In the genomic region with DNA sequence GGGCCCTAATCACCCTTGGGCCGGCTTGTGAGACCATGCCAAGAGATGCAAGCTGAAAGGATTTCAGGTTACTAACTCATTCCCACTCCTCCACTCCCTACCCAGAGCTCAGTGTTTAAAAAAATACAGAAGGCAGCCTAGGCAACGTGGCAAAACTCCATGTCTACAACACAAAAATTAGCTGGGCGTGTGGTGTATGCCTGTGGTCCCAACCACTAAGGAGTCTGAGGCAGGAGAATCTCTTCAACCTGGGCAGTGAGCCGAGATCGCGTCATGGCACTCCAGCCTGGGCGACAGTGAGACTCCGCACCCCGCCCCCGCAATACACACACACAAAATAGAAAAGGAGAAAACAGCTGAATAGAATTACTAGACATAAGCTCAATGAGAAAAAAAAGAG, we compare ENCODE assay signal across 11 cellular contexts. TPM values are rescaled to one million over a fixed set of nuclear protein-coding genes. Genes with fewer than 3 reads are reported as not detected.
DNase-seq lines count a peak whose midpoint lies in the region; ATAC-seq and TF ChIP-seq lines count a peak whose summit lies in the region.
"Had no signal": no experiment of that assay in that cellular context is flagged by ENCODE, and none has a peak within 500 bp of the region (broad histone marks: within the 10 kb centered on the region; RNA-seq: fewer than 3 reads in every experiment).

No MANE protein-coding gene starts in this region.

- no peaks in the 10 kb centered on the region for H3K27me3 Mint-ChIP-seq in activated T-cell treated with anti-CD3 and anti-CD28 coated beads, Interleukin-2, amount 50 U/mL, for 4 hours (ENCODE audit: low read depth)
- H3K27me3 Mint-ChIP-seq: activated naive CD8-positive, alpha-beta T cell had no signal

- H3K23ac ChIP-seq in mesenchymal stem cell (ENCODE audit: low read length in 2 of 2) = no peak overlapping the region

- no peak for TF ChIP-seq EP300 in suprapubic skin (IDR thresholded peaks at IDR 0.05)

- H3K36me3 ChIP-seq in MG63 = peaks cover 84% of the 10 kb centered on the region
- H3K36me3 ChIP-seq in colonic mucosa = no peaks in the 10 kb centered on the region
- H3K36me3 ChIP-seq in mesenchymal stem cell (ENCODE audit: control insufficient read depth in 1 of 2, insufficient read depth in 2 of 2, low read depth in 1 of 2, low read length in 2 of 2) = peaks cover 26 to 48% of the 10 kb centered on the region in 2 experiments
- H3K36me3 ChIP-seq in suprapubic skin = peaks cover 36% of the 10 kb centered on the region

- H3K14ac ChIP-seq in mesenchymal stem cell (ENCODE audit: low read length in 2 of 2) = no peak overlapping the region

- H3K36me3 Mint-ChIP-seq in activated T-cell treated with anti-CD3 and anti-CD28 coated beads, Interleukin-2, amount 50 U/mL, for 4 hours (ENCODE audit: insufficient read depth) = peaks cover 41% of the 10 kb centered on the region

- H3K9me3 ChIP-seq in MG63 = no peaks in the 10 kb centered on the region
- no peaks in the 10 kb centered on the region for H3K9me3 ChIP-seq in colonic mucosa
- no peaks in the 10 kb centered on the region for H3K9me3 ChIP-seq in mesenchymal stem cell (ENCODE audit: control insufficient read depth, low read length)
- no peaks in the 10 kb centered on the region for H3K9me3 ChIP-seq in suprapubic skin
- H3K9me3 ChIP-seq: tibial nerve had no signal

- H2BK12ac ChIP-seq in mesenchymal stem cell (ENCODE audit: low read length in 2 of 2) = no peak overlapping the region

- WGBS in mesenchymal stem cell = 100% methylated on average over 3 of the region's 10 CpGs
- 56% methylated on average over 10 of the region's 10 CpGs for WGBS in suprapubic skin

- H4K8ac ChIP-seq in mesenchymal stem cell (ENCODE audit: low read length) = no peak overlapping the region

- no peak overlapping the region for H3K4me3 ChIP-seq in MG63
- H3K4me3 ChIP-seq in colonic mucosa = no peak overlapping the region
- peak overlapping the region in 1 of 2 experiments; percentile 43 for H3K4me3 ChIP-seq in mesenchymal stem cell (ENCODE audit: insufficient read depth in 1 of 2, low read depth in 1 of 2, low read length in 2 of 2)
- no peak overlapping the region for H3K4me3 ChIP-seq in suprapubic skin
- H3K4me3 ChIP-seq: tibial nerve had no signal

- peaks cover 70% of the 10 kb centered on the region for H3K4me1 Mint-ChIP-seq in activated T-cell treated with anti-CD3 and anti-CD28 coated beads, Interleukin-2, amount 50 U/mL, for 4 hours (ENCODE audit: low read depth)

- no peak overlapping the region for H2AK5ac ChIP-seq in mesenchymal stem cell (ENCODE audit: low read length, severe bottlenecking)

- no peak overlapping the region for H2BK15ac ChIP-seq in mesenchymal stem cell (ENCODE audit: low read depth, poor library complexity, severe bottlenecking)

- no peak overlapping the region for H2AFZ ChIP-seq in mesenchymal stem cell (ENCODE audit: low read depth, low read length)

- no peak overlapping the region for H2BK5ac ChIP-seq in mesenchymal stem cell (ENCODE audit: low read depth, low read length, poor library complexity, severe bottlenecking)

- intact Hi-C loops in colonic mucosa (cut with DNase I) = no loop called here

- H3K9ac ChIP-seq in colonic mucosa (ENCODE audit: low read depth in 2 of 2, low read length in 2 of 2) (peak overlapping the region in 1 of 2 donors; percentile 31), mesenchymal stem cell (ENCODE audit: low read length) (peak overlapping the region; percentile 91)

- H3K4ac ChIP-seq in mesenchymal stem cell (ENCODE audit: low read depth in 1 of 2, low read length in 2 of 2) = no peak overlapping the region

- H3K27me3 ChIP-seq in MG63 (no peaks in the 10 kb centered on the region), colonic mucosa (no peaks in the 10 kb centered on the region), mesenchymal stem cell (ENCODE audit: control insufficient read depth in 1 of 2, insufficient read depth in 1 of 2, low read length in 2 of 2) (no peaks in the 10 kb centered on the region), suprapubic skin (no peaks in the 10 kb centered on the region)
- H3K27me3 ChIP-seq: tibial nerve had no signal

- H3K4me1 ChIP-seq in colonic mucosa (no peaks in the 10 kb centered on the region), mesenchymal stem cell (ENCODE audit: control insufficient read depth, insufficient read depth, low read depth, low read length) (peaks cover 5% of the 10 kb centered on the region), suprapubic skin (peaks cover 12% of the 10 kb centered on the region)

- DNase-seq in MG63 = peak; percentile 97
- DNase-seq in colonic mucosa = peak; percentile 52
- no peak for DNase-seq in mesenchymal stem cell
- DNase-seq in suprapubic skin (ENCODE audit: low spot score in 2 of 2) = peak in 1 of 2 donors; percentile 83
- no peak for DNase-seq in activated T-cell treated with anti-CD3 and anti-CD28 coated beads, Interleukin-2, amount 50 U/mL, for 4 hours
- no peak for DNase-seq in NCI-H1105 treated with DMSO at 0.1 percent for 48 hours (lab: John Stamatoyannopoulos, UW)
- DNase-seq: T-helper 9 cell had no signal

- H3K18ac ChIP-seq in mesenchymal stem cell (ENCODE audit: low read depth in 1 of 2, low read length in 2 of 2) = no peak overlapping the region

- no peaks in the 10 kb centered on the region for H3K9me3 Mint-ChIP-seq in activated T-cell treated with anti-CD3 and anti-CD28 coated beads, Interleukin-2, amount 50 U/mL, for 4 hours

- no peak for ATAC-seq in activated T-cell treated with anti-CD3 and anti-CD28 coated beads, Interleukin-2, amount 50 U/mL, for 4 hours
- ATAC-seq in HG03095 (IDR thresholded peaks at IDR 0.05; ENCODE audit: unreplicated experiment) = no peak
- no peak for ATAC-seq in GM21619 (IDR thresholded peaks at IDR 0.05; ENCODE audit: unreplicated experiment)

- H2BK120ac ChIP-seq in mesenchymal stem cell (ENCODE audit: low read depth, low read length) = no peak overlapping the region

- no peak overlapping the region for H3K4me2 ChIP-seq in mesenchymal stem cell (ENCODE audit: low read length, poor library complexity, severe bottlenecking)

- H4K91ac ChIP-seq in mesenchymal stem cell (ENCODE audit: low read length) = no peak overlapping the region

- TF ChIP-seq CTCF in colonic mucosa (IDR thresholded peaks at IDR 0.05) (no peak), suprapubic skin (IDR thresholded peaks at IDR 0.05) (no peak)

- H3K4me3 Mint-ChIP-seq in activated T-cell treated with anti-CD3 and anti-CD28 coated beads, Interleukin-2, amount 50 U/mL, for 4 hours = no peak overlapping the region
- H3K4me3 Mint-ChIP-seq: activated naive CD8-positive, alpha-beta T cell had no signal

- H3K27ac ChIP-seq in colonic mucosa = no peak overlapping the region
- no peak overlapping the region for H3K27ac ChIP-seq in mesenchymal stem cell (ENCODE audit: low read length, poor library complexity, severe bottlenecking)
- H3K27ac ChIP-seq in suprapubic skin = peak overlapping the region; percentile 72

- TF ChIP-seq POLR2A in suprapubic skin (IDR thresholded peaks at IDR 0.05) = no peak

- peaks cover 9% of the 10 kb centered on the region for H3K79me1 ChIP-seq in mesenchymal stem cell (replicated peaks; ENCODE audit: low read length, poor library complexity, severe bottlenecking)

RNA-seq across cellular contexts. Expression of gene IWS1, which starts 10.3 kb away (rescaled TPM):
- 26.2 and 29.0 TPM in 2 replicates for total RNA-seq in MG63 (2014; rRNA removed; shearing (Covaris generic); ENCODE audit: low replicate concordance)
- total RNA-seq in colonic mucosa = 10 to 100 TPM; 32.4 to 37.8 TPM
- polyA plus RNA-seq in mesenchymal stem cell (2013, experiment 1 of 2) = 32.8 TPM
- polyA plus RNA-seq in mesenchymal stem cell (2013, experiment 2 of 2) = 31.3 TPM
- 10 to 100 TPM; 23.2 to 51.4 (median 29.9) TPM for total RNA-seq in suprapubic skin
- total RNA-seq in activated T-cell treated with anti-CD3 and anti-CD28 coated beads, Interleukin-2, amount 50 U/mL, for 4 hours = 10 to 100 TPM; 49.8 to 57.8 (median 55.2) TPM

RNA-seq across cellular contexts. Expression of gene MYO7B, which starts 19.5 kb away (rescaled TPM):
- total RNA-seq in MG63 (2014; rRNA removed; shearing (Covaris generic); ENCODE audit: low replicate concordance) = 0.89 TPM in 1 of 2 replicates, not detected in the other
- total RNA-seq in colonic mucosa = 100 to 1,000 TPM; 159 to 218 TPM
- not detected for polyA plus RNA-seq in mesenchymal stem cell (2013, experiment 1 of 2)
- polyA plus RNA-seq in mesenchymal stem cell (2013, experiment 2 of 2) = 0.01 TPM
- total RNA-seq in suprapubic skin = 1 to 10 TPM in 3 of 4 donors, under 1 TPM in 1; 0.72 to 4.7 (median 3.6) TPM
- under 1 TPM; 0.16 to 0.68 (median 0.63) TPM for total RNA-seq in activated T-cell treated with anti-CD3 and anti-CD28 coated beads, Interleukin-2, amount 50 U/mL, for 4 hours

Comparison
In these comparisons a context has a peak if more than half of its experiments do, and no peak if none do; other contexts are left out.
1. DNase-seq: peak in MG63 (single experiment) and colonic mucosa (single experiment); none in mesenchymal stem cell (single experiment), activated T-cell treated with anti-CD3 and anti-CD28 coated beads, Interleukin-2, amount 50 U/mL, for 4 hours (single experiment) and NCI-H1105 treated with DMSO at 0.1 percent for 48 hours (single experiment).
2. RNA of gene MYO7B, which starts 19.5 kb away (total RNA-seq): 159 to 218 TPM in colonic mucosa; 0.72 to 4.7 TPM in suprapubic skin, 0.89 TPM in MG63 and 0.16 to 0.68 TPM in activated T-cell treated with anti-CD3 and anti-CD28 coated beads, Interleukin-2, amount 50 U/mL, for 4 hours; every median in the first group is over 10 times any median in the second.